In genomic region chr7:129607471-129608120, GRCh38 we compare ENCODE assay signal across 9 cellular contexts. TPM values are rescaled to one million over a fixed set of nuclear protein-coding genes. Genes with fewer than 3 reads are reported as not detected.
DNase-seq lines count a peak whose midpoint lies in the region; ATAC-seq and TF ChIP-seq lines count a peak whose summit lies in the region.
"Had no signal": no experiment of that assay in that cellular context is flagged by ENCODE, and none has a peak within 500 bp of the region (broad histone marks: within the 10 kb centered on the region; RNA-seq: fewer than 3 reads in every experiment).

No MANE protein-coding gene starts in this region.

- peaks cover 32 to 36% of the 10 kb centered on the region in 2 donors for H3K36me3 Mint-ChIP-seq in stimulated activated naive B cell treated with anti-CD40 and anti-IgM and Interleukin-4, amounts not matched to agents 10 μg/mL and 1 μg/mL and 100 μg/mL, for 72 hours

- no peak for ATAC-seq in stimulated activated naive B cell treated with anti-CD40 and anti-IgM and Interleukin-4, amounts not matched to agents 10 μg/mL and 1 μg/mL and 100 μg/mL, for 72 hours (replicated peaks)
- ATAC-seq in HG03460 (IDR thresholded peaks at IDR 0.05; ENCODE audit: unreplicated experiment) = no peak

- DNase-seq in NCI-H526 (lab: John Stamatoyannopoulos, UW) (peak; percentile 12 to 59), NCI-H526 treated with DMSO at 0.1 percent for 48 hours (lab: John Stamatoyannopoulos, UW) (no peak), M059J (ENCODE audit: low read depth) (peak; percentile 54), fibroblast of villous mesenchyme (ENCODE audit: low read depth) (no peak), DMS79 (lab: John Stamatoyannopoulos, UW) (no peak)
- DNase-seq in activated CD4-positive, alpha-beta T cell treated with anti-CD3 and anti-CD28 coated beads, Interleukin-2, amount 50 U/mL, for 4 hours = peak; percentile 26
- no peak for DNase-seq in stimulated activated naive B cell treated with anti-CD40 and anti-IgM and Interleukin-4, amounts not matched to agents 10 μg/mL and 1 μg/mL and 100 μg/mL, for 72 hours

- H3K4me3 Mint-ChIP-seq in stimulated activated naive B cell treated with anti-CD40 and anti-IgM and Interleukin-4, amounts not matched to agents 10 μg/mL and 1 μg/mL and 100 μg/mL, for 72 hours = no peak overlapping the region

- peaks cover 25 to 59% of the 10 kb centered on the region in 2 donors for H3K4me1 Mint-ChIP-seq in stimulated activated naive B cell treated with anti-CD40 and anti-IgM and Interleukin-4, amounts not matched to agents 10 μg/mL and 1 μg/mL and 100 μg/mL, for 72 hours

- H3K9me3 Mint-ChIP-seq in stimulated activated naive B cell treated with anti-CD40 and anti-IgM and Interleukin-4, amounts not matched to agents 10 μg/mL and 1 μg/mL and 100 μg/mL, for 72 hours = peaks cover 2 to 5% of the 10 kb centered on the region in 2 donors

- peak overlapping the region; percentile 31 for H3K27ac Mint-ChIP-seq in stimulated activated naive B cell treated with anti-CD40 and anti-IgM and Interleukin-4, amounts not matched to agents 10 μg/mL and 1 μg/mL and 100 μg/mL, for 72 hours

- TF ChIP-seq CTCF in fibroblast of villous mesenchyme (IDR thresholded peaks at IDR 0.05; ENCODE audit: insufficient read depth, low read depth, low read length) = peak; percentile 63

- no peak overlapping the region for H3K4me3 ChIP-seq in fibroblast of villous mesenchyme (ENCODE audit: low read depth, low read length)
- H3K4me3 ChIP-seq: adrenal gland had no signal

- H3K27me3 Mint-ChIP-seq in stimulated activated naive B cell treated with anti-CD40 and anti-IgM and Interleukin-4, amounts not matched to agents 10 μg/mL and 1 μg/mL and 100 μg/mL, for 72 hours = no peaks in the 10 kb centered on the region

RNA-seq across cellular contexts. Expression of gene NRF1, which starts 3.9 kb away (rescaled TPM):
- 13.3 and 20.2 TPM in 2 replicates for total RNA-seq in M059J (2014; rRNA removed; shearing (Covaris generic))
- total RNA-seq in fibroblast of villous mesenchyme = 10.6 and 12.5 TPM in 2 replicates

Comparison
In these comparisons a context has a peak if more than half of its experiments do, and no peak if none do; other contexts are left out.
1. DNase-seq: peak in NCI-H526 (2 of 2), M059J (single experiment) and activated CD4-positive, alpha-beta T cell treated with anti-CD3 and anti-CD28 coated beads, Interleukin-2, amount 50 U/mL, for 4 hours (2 of 2); none in NCI-H526 treated with DMSO at 0.1 percent for 48 hours (single experiment), fibroblast of villous mesenchyme (single experiment), stimulated activated naive B cell treated with anti-CD40 and anti-IgM and Interleukin-4, amounts not matched to agents 10 μg/mL and 1 μg/mL and 100 μg/mL, for 72 hours (single experiment) and DMS79 (single experiment).